24 cellular contexts compared by ENCODE assay signal in genomic region chrX:120087289-120088017, GRCh38. TPM values are rescaled to one million over a fixed set of nuclear protein-coding genes. Genes with fewer than 3 reads are reported as not detected.
A peak's percentile ranks its signal among the peaks of the same experiment; 100 is the strongest.
DNase-seq lines count a peak whose midpoint lies in the region; ATAC-seq and TF ChIP-seq lines count a peak whose summit lies in the region.
"Had no signal": no experiment of that assay in that cellular context is flagged by ENCODE, and none has a peak within 500 bp of the region (broad histone marks: within the 10 kb centered on the region; RNA-seq: fewer than 3 reads in every experiment).

No MANE protein-coding gene starts in this region.

- ATAC-seq in PC-3 (no peak), GM19397 (IDR thresholded peaks at IDR 0.05; ENCODE audit: unreplicated experiment) (no peak), GM21526 (IDR thresholded peaks at IDR 0.05; ENCODE audit: low FRiP score, unreplicated experiment) (no peak)
- ATAC-seq: activated naive CD4-positive, alpha-beta T cell treated with anti-CD3 and anti-CD28 coated beads, Interleukin-2, amount 50 U/mL, for 72 hours; gastrocnemius medialis; lower lobe of right lung; Right ventricle myocardium inferior had no signal

- WGBS in mammary epithelial cell (ENCODE audit: low coverage, missing lambda C conversion rate), result 19% methylated on average over 6 of the region's 10 CpGs

- no peaks in the 10 kb centered on the region for H3K9me3 ChIP-seq in PC-3 (ENCODE audit: low read length)
- H3K9me3 ChIP-seq in mammary epithelial cell (replicated peaks; ENCODE audit: insufficient read depth, low read length), result no peaks in the 10 kb centered on the region
- H3K9me3 ChIP-seq in osteoblast (ENCODE audit: low read depth, low read length), result no peaks in the 10 kb centered on the region
- H3K9me3 ChIP-seq: gastrocnemius medialis, lower lobe of right lung, neutrophil, thoracic aorta had no signal

- no TSS peak for BruUV-seq in PC-3 (replicated peaks; lab: Mats Ljungman, UMichigan)
- no TSS peak for BruUV-seq in mammary epithelial cell (replicated peaks; lab: Mats Ljungman, UMichigan)

- peak overlapping the region; percentile 49; the same call in 1 of the 2 replicates for H3K4me3 ChIP-seq in PC-3 (ENCODE audit: low read length)
- peak overlapping the region in 2 of 3 experiments; percentile 4 to 26 for H3K4me3 ChIP-seq in mammary epithelial cell (replicated peaks in 1 of 3; ENCODE audit: insufficient read depth in 1 of 3, low read depth in 2 of 3, low read length in 3 of 3)
- H3K4me3 ChIP-seq in osteoblast (ENCODE audit: insufficient read depth, low read length), result peak overlapping the region; percentile 16
- H3K4me3 ChIP-seq: gastrocnemius medialis, lower lobe of right lung, thoracic aorta had no signal

- DNase-seq in ELF-1 (ENCODE audit: low read depth, low spot score) (peak; percentile 17), PC-3 (no peak), mammary epithelial cell (no peak), osteoblast (ENCODE audit: insufficient read length, low spot score, missing footprints) (no peak), T1000 (lab: John Stamatoyannopoulos, UW) (no peak)
- DNase-seq: activated CD4-positive, alpha-beta T cell treated with anti-CD3 and anti-CD28 coated beads for 1 hour; CD8-positive, alpha-beta memory T cell; DMS79; effector CD4-positive, alpha-beta T cell; erythroblast; gastrocnemius medialis; H9; hypothalamus; lower lobe of right lung; NCI-H1436; NCI-H526; stimulated activated CD4-positive, alpha-beta T cell treated with anti-CD3 and anti-CD28 coated beads, Interleukin-4, amount 100 ng/mL, for 1 hour; stimulated activated naive CD4-positive, alpha-beta T cell treated with Interleukin-2 at 50 U/mL for 16 hours had no signal

- POLR2A ChIA-PET in PC-3 (lab: Charles Lee; ENCODE audit: unreplicated experiment), result no interaction called here

- H3K4me2 ChIP-seq in PC-3 (ENCODE audit: low read length) (peak overlapping the region; percentile 69), mammary epithelial cell (ENCODE audit: insufficient read depth, low read depth, low read length) (peak overlapping the region; percentile 66), osteoblast (ENCODE audit: insufficient read depth, low read length) (peak overlapping the region; percentile 59)

- no peaks in the 10 kb centered on the region for H3K79me2 ChIP-seq in PC-3 (ENCODE audit: low read length)
- H3K79me2 ChIP-seq in mammary epithelial cell (ENCODE audit: insufficient read depth, low read length), result no peaks in the 10 kb centered on the region
- H3K79me2 ChIP-seq in osteoblast (ENCODE audit: insufficient read depth, low read length), result no peaks in the 10 kb centered on the region

- in situ Hi-C loops in mammary epithelial cell (cut with MboI; ENCODE audit: low sequenced_read_pairs in 2 of 2), result no loop called here

- H3K27ac ChIP-seq in PC-3 (ENCODE audit: low read length) (no peak overlapping the region), mammary epithelial cell (ENCODE audit: insufficient read depth, low read depth, low read length) (no peak overlapping the region), osteoblast (ENCODE audit: low read depth, low read length) (no peak overlapping the region)
- H3K27ac ChIP-seq: gastrocnemius medialis, lower lobe of right lung, neutrophil, thoracic aorta had no signal

- H3K9ac ChIP-seq in PC-3 (ENCODE audit: low read length) (no peak overlapping the region), mammary epithelial cell (ENCODE audit: insufficient read depth, low read length) (no peak overlapping the region)

- TF ChIP-seq CTCF in PC-3 (conservative IDR thresholded peaks at IDR 0.05; ENCODE audit: low read depth, low read length) (no peak), mammary epithelial cell (conservative IDR thresholded peaks at IDR 0.05 in 1 of 2, IDR thresholded peaks at IDR 0.05 in 1 of 2; ENCODE audit: extremely low read depth in 1 of 2, insufficient read depth in 1 of 2, low read depth in 1 of 2, low read length in 2 of 2) (no peak), osteoblast (IDR thresholded peaks at IDR 0.05; ENCODE audit: extremely low read depth, low read depth, low read length) (no peak)

- H4K20me1 ChIP-seq in PC-3 (ENCODE audit: low read length), result no peaks in the 10 kb centered on the region
- H4K20me1 ChIP-seq in mammary epithelial cell (ENCODE audit: insufficient read depth, low read length), result no peaks in the 10 kb centered on the region
- H4K20me1 ChIP-seq in osteoblast (ENCODE audit: insufficient read depth, low read length), result no peaks in the 10 kb centered on the region

- no peaks in the 10 kb centered on the region for H3F3A ChIP-seq in PC-3 (ENCODE audit: low read length, unreplicated experiment)

- CTCF ChIA-PET in PC-3 (lab: Charles Lee) (no interaction called here), mammary epithelial cell (lab: Charles Lee; ENCODE audit: low non-redundant PET) (no interaction called here)

- no peaks in the 10 kb centered on the region for H3K36me3 ChIP-seq in PC-3 (ENCODE audit: low read depth, low read length)
- no peaks in the 10 kb centered on the region for H3K36me3 ChIP-seq in mammary epithelial cell (ENCODE audit: insufficient read depth, low read length)
- H3K36me3 ChIP-seq in osteoblast (ENCODE audit: insufficient read depth, low read length), result no peaks in the 10 kb centered on the region
- H3K36me3 ChIP-seq: gastrocnemius medialis, lower lobe of right lung, neutrophil, thoracic aorta had no signal

- intact Hi-C loops in PC-3 (cut with micrococcal nuclease) (no loop called here), mammary epithelial cell (cut with micrococcal nuclease) (no loop called here)

- H3K27me3 ChIP-seq in PC-3 (ENCODE audit: low read length) (no peaks in the 10 kb centered on the region), mammary epithelial cell (ENCODE audit: insufficient read depth, low read length) (no peaks in the 10 kb centered on the region), osteoblast (ENCODE audit: insufficient read depth, low read length) (no peaks in the 10 kb centered on the region)
- H3K27me3 ChIP-seq: gastrocnemius medialis, neutrophil had no signal

- H2AFZ ChIP-seq in PC-3 (ENCODE audit: low read length), result peak overlapping the region; percentile 33; the same call in 1 of the 2 replicates
- peak overlapping the region; percentile 72 for H2AFZ ChIP-seq in mammary epithelial cell (ENCODE audit: low read depth, low read length)
- H2AFZ ChIP-seq in osteoblast (ENCODE audit: low read length), result peak overlapping the region; percentile 40

- H3K4me1 ChIP-seq in PC-3 (ENCODE audit: insufficient read depth, low read length) (no peaks in the 10 kb centered on the region), mammary epithelial cell (ENCODE audit: insufficient read depth, low read length) (no peaks in the 10 kb centered on the region), osteoblast (ENCODE audit: insufficient read depth, low read length) (no peaks in the 10 kb centered on the region)
- H3K4me1 ChIP-seq: gastrocnemius medialis, lower lobe of right lung had no signal

- dilution Hi-C loops in mammary epithelial cell (cut with HindIII; ENCODE audit: low sequenced_read_pairs), result no loop called here

- H3K9me2 ChIP-seq in PC-3 (replicated peaks; ENCODE audit: low read length), result no peaks in the 10 kb centered on the region

RNA-seq across cellular contexts. Expression of gene RHOXF2B, which starts 10.0 kb away (rescaled TPM):
- total RNA-seq in PC-3 (2014; rRNA removed) (not detected in 2 replicates), mammary epithelial cell (not detected), osteoblast (not detected in 2 replicates)
- polyA plus RNA-seq in mammary epithelial cell, result not detected
- not detected for polyA minus RNA-seq in mammary epithelial cell
- total RNA-seq: activated naive CD4-positive, alpha-beta T cell treated with anti-CD3 and anti-CD28 coated beads, Interleukin-2, amount 50 U/mL, for 72 hours; CD8-positive, alpha-beta memory T cell; gastrocnemius medialis; H9; lower lobe of right lung; Right ventricle myocardium inferior; thoracic aorta had no signal
- polyA plus RNA-seq: CD8-positive, alpha-beta memory T cell had no signal

RNA-seq across cellular contexts. Expression of gene RHOXF1, which starts 28.3 kb away (rescaled TPM):
- total RNA-seq in PC-3 (2014; rRNA removed) (not detected in 2 replicates), mammary epithelial cell (not detected), osteoblast (not detected in 2 replicates)
- not detected for polyA plus RNA-seq in mammary epithelial cell
- not detected for polyA minus RNA-seq in mammary epithelial cell
- total RNA-seq: CD8-positive, alpha-beta memory T cell; gastrocnemius medialis; H9; lower lobe of right lung; Right ventricle myocardium inferior; thoracic aorta had no signal
- polyA plus RNA-seq: CD8-positive, alpha-beta memory T cell had no signal
